Comparison of ENCODE assay signal across 8 cellular contexts in the genomic region with DNA sequence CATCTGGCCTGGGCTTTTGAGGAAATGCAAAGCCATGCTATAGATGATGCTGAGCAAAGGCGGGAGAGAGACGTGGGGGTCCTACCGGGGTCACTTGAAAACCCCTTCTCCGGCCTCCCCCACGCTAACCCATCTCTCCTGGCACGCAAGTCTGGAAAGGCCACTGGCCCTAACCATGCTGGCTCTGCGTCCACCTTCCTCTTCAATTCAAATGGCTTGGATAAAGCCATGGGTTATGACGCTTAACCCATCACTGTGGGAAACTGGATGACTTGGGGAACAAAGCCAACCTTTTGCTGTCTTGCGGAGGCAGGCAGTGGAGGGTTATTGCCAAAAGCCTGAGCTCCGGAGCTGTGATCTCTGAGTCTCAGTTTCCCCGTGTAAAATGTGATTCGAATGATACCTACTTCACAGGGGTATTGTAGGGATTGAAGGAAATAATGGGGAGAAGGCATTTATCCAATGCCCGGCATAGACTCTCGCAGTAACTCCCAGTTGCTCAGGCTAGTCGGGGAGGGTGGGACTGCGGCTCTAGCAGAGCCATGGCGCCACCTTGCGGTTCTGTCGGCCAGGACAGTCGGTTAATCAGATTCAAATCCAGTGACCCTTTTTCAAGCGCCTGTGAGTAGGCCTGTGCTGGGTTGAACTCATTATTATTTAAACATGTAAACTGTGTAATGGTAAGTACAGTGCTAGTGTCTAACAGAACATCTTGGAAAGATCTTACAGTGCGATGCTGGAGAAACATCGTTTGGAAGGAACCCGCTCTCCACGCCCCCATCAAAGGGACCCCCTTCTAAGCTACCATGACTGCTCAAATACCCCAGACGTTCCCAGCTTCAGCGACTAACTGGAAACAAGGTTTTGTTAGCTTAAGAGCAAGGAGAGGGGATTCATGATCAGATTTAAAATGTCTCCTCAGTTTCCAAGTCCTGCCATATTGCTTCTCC. TPM values are rescaled to one million over a fixed set of nuclear protein-coding genes. Genes with fewer than 3 reads are reported as not detected.
DNase-seq lines count a peak whose midpoint lies in the region; ATAC-seq and TF ChIP-seq lines count a peak whose summit lies in the region.

No MANE protein-coding gene starts in this region.

- ATAC-seq in GM19023 (IDR thresholded peaks at IDR 0.05; ENCODE audit: unreplicated experiment) (peak; percentile 85), HG03354 (IDR thresholded peaks at IDR 0.05; ENCODE audit: poor library complexity, severe bottlenecking, unreplicated experiment) (peak; percentile 92), left lobe of liver (peak; percentile 98)

- DNase-seq in AG09319 (ENCODE audit: extremely low read depth, low read depth), result peak; percentile 72
- peak; percentile 89 for DNase-seq in NCI-H460 (ENCODE audit: extremely low read depth, low read depth)
- peak; percentile 77 to 82 for DNase-seq in activated CD4-positive, alpha-beta T cell treated with anti-CD3 and anti-CD28 coated beads for 24 hours (ENCODE audit: low read depth in 2 of 2)
- peak; percentile 86 for DNase-seq in cerebellar cortex (ENCODE audit: low spot score)
- peak; percentile 84 for DNase-seq in left lobe of liver (ENCODE audit: low spot score)
- peak; percentile 69 to 80 for DNase-seq in stimulated activated CD4-positive, alpha-beta T cell treated with anti-CD3 and anti-CD28 coated beads, Interleukin-4, amount 100 ng/mL, for 4 hours

- peak; percentile 94 for TF ChIP-seq CTCF in AG09319 (IDR thresholded peaks at IDR 0.05; ENCODE audit: low read depth, low read length)

RNA-seq across cellular contexts. Expression of a gene that starts 20.3 kb away (rescaled TPM):
- total RNA-seq in NCI-H460 (2014; rRNA removed; shearing (Covaris generic)), result 53.5 and 56.5 TPM in 2 replicates
- polyA plus RNA-seq in NCI-H460 (2014; cell fraction: nucleus; rRNA removed), result 58.7 and 67.8 TPM in 2 replicates
- 0.13 TPM for total RNA-seq in left lobe of liver

Comparison
In these comparisons a context has a peak if more than half of its experiments do, and no peak if none do; other contexts are left out.
1. Peak in every context shown above with its lines: DNase-seq and ATAC-seq.
2. RNA of a gene that starts 20.3 kb away (total RNA-seq): 53.5 to 56.5 TPM in NCI-H460; 0.13 TPM in left lobe of liver (single experiment); every median in the first group is over 10 times any median in the second.